19 cellular contexts compared by ENCODE assay signal in genomic region chr1:184879876-184880275, GRCh38.
DNase-seq lines count a peak whose midpoint lies in the region; ATAC-seq and TF ChIP-seq lines count a peak whose summit lies in the region.
"Had no signal": no experiment of that assay in that cellular context is flagged by ENCODE, and none has a peak within 500 bp of the region (broad histone marks: within the 10 kb centered on the region; RNA-seq: fewer than 3 reads in every experiment).

No MANE protein-coding gene starts in this region.

- ATAC-seq in Right ventricle myocardium superior (ENCODE audit: poor library complexity) (peak; percentile 30), left ventricle myocardium superior (peak; percentile 33), thoracic aorta (ENCODE audit: insufficient number of reproducible peaks, low FRiP score, low read depth) (no peak), lower lobe of right lung (no peak)

- peaks cover 0 to 10% of the 10 kb centered on the region in 2 donors for H3K36me3 ChIP-seq in ascending aorta
- H3K36me3 ChIP-seq in thoracic aorta = peaks cover 3% of the 10 kb centered on the region
- no peaks in the 10 kb centered on the region for H3K36me3 ChIP-seq in lower lobe of right lung

- H3K4me1 ChIP-seq in ascending aorta (peaks cover 3 to 59% of the 10 kb centered on the region in 2 donors), thoracic aorta (ENCODE audit: control insufficient read depth in 1 of 2, low read depth in 2 of 2) (peaks cover 49 to 97% of the 10 kb centered on the region in 2 donors), lower lobe of right lung (peaks cover 7% of the 10 kb centered on the region)

- H3K27me3 ChIP-seq in ascending aorta (no peaks in the 10 kb centered on the region), thoracic aorta (replicated peaks; ENCODE audit: insufficient read depth) (no peaks in the 10 kb centered on the region), lower lobe of right lung (ENCODE audit: low read depth) (no peaks in the 10 kb centered on the region)

- intact Hi-C loops in Right ventricle myocardium superior (cut with DNase I) (loop anchor here (10.0 kb wide), 1 partner anchor 55 kb away; no protein-coding TSS in a partner anchor), cardiac septum (cut with DNase I) (loop anchor here (5.0 kb wide), 1 partner anchor 53 kb away; no protein-coding TSS in a partner anchor), ascending aorta (cut with DNase I) (no loop called here), left ventricle myocardium superior (cut with micrococcal nuclease) (loop anchor here (10.0 kb wide), 1 partner anchor 45 kb away; no protein-coding TSS in a partner anchor), lower lobe of right lung (cut with DNase I) (no loop called here)

- no peak for TF ChIP-seq CTCF in ascending aorta (IDR thresholded peaks at IDR 0.05)
- TF ChIP-seq CTCF in thoracic aorta (IDR thresholded peaks at IDR 0.05) = no peak
- no peak for TF ChIP-seq CTCF in lower lobe of right lung (IDR thresholded peaks at IDR 0.05)

- DNase-seq in Right ventricle myocardium superior (no peak), cardiac septum (ENCODE audit: low spot score) (no peak), ascending aorta (ENCODE audit: low spot score in 2 of 2) (no peak), left ventricle myocardium superior (no peak), thoracic aorta (ENCODE audit: low spot score) (no peak), iPS-NIHi11 (ENCODE audit: low spot score) (no peak), lower lobe of right lung (no peak)
- no peak for DNase-seq in activated CD4-positive, alpha-beta T cell treated with anti-CD3 and anti-CD28 coated beads, Interleukin-2, amount 50 U/mL, for 4 hours
- DNase-seq: CD4-positive, alpha-beta T cell; DMS79; H9; KBM-7; MV-4-11; NCI-H1417 treated with DMSO at 0.1 percent for 48 hours; NCI-H2029 treated with DMSO at 0.1 percent for 48 hours; NCI-H510A; NCI-H82; PC-9 had no signal

- H3K9me3 ChIP-seq in ascending aorta = no peaks in the 10 kb centered on the region
- no peaks in the 10 kb centered on the region for H3K9me3 ChIP-seq in thoracic aorta
- no peaks in the 10 kb centered on the region for H3K9me3 ChIP-seq in lower lobe of right lung

- H3K4me3 ChIP-seq in ascending aorta (no peak overlapping the region), thoracic aorta (no peak overlapping the region), lower lobe of right lung (no peak overlapping the region)
- H3K4me3 ChIP-seq: PC-9 had no signal

- peak overlapping the region; percentile 86 to 93 for H3K27ac ChIP-seq in ascending aorta
- H3K27ac ChIP-seq in thoracic aorta = peak overlapping the region; percentile 94
- no peak overlapping the region for H3K27ac ChIP-seq in lower lobe of right lung
- H3K27ac ChIP-seq: 22Rv1, PC-9 had no signal

Comparison
In these comparisons a context has a peak if more than half of its experiments do, and no peak if none do; other contexts are left out.
1. ATAC-seq: peak in Right ventricle myocardium superior (single experiment) and left ventricle myocardium superior (single experiment); none in thoracic aorta (single experiment) and lower lobe of right lung (0 of 2).
2. intact Hi-C loops: an anchor here in Right ventricle myocardium superior (10.0 kb wide), cardiac septum (5.0 kb wide) and left ventricle myocardium superior (10.0 kb wide); none called in ascending aorta and lower lobe of right lung.